11 cellular contexts compared by ENCODE assay signal in genomic region chr4:155906554-155907247, GRCh38. TPM values are rescaled to one million over a fixed set of nuclear protein-coding genes. Genes with fewer than 3 reads are reported as not detected.
DNase-seq lines count a peak whose midpoint lies in the region; ATAC-seq and TF ChIP-seq lines count a peak whose summit lies in the region.
"Had no signal": no experiment of that assay in that cellular context is flagged by ENCODE, and none has a peak within 500 bp of the region (broad histone marks: within the 10 kb centered on the region; RNA-seq: fewer than 3 reads in every experiment).

No MANE protein-coding gene starts in this region.

- no peaks in the 10 kb centered on the region for H3K27me3 ChIP-seq in SJCRH30

- H3K4me1 Mint-ChIP-seq in T-cell = no peaks in the 10 kb centered on the region
- no peaks in the 10 kb centered on the region for H3K4me1 Mint-ChIP-seq in activated T-helper 17 cell treated with anti-CD3 and anti-CD28 coated beads, Interleukin-2, amount 50 U/mL, for 72 hours

- H3K9me3 Mint-ChIP-seq in T-cell = no peaks in the 10 kb centered on the region
- no peaks in the 10 kb centered on the region for H3K9me3 Mint-ChIP-seq in activated T-helper 17 cell treated with anti-CD3 and anti-CD28 coated beads, Interleukin-2, amount 50 U/mL, for 72 hours
- H3K9me3 Mint-ChIP-seq: activated T-cell treated with anti-CD3 and anti-CD28 coated beads, Interleukin-2, amount 50 U/mL, for 4 hours had no signal

- no peak overlapping the region for H3K27ac Mint-ChIP-seq in T-cell
- H3K27ac Mint-ChIP-seq in activated T-helper 17 cell treated with anti-CD3 and anti-CD28 coated beads, Interleukin-2, amount 50 U/mL, for 72 hours = no peak overlapping the region

- H3K4me3 Mint-ChIP-seq in T-cell = no peak overlapping the region
- H3K4me3 Mint-ChIP-seq in activated T-helper 17 cell treated with anti-CD3 and anti-CD28 coated beads, Interleukin-2, amount 50 U/mL, for 72 hours = no peak overlapping the region
- H3K4me3 Mint-ChIP-seq: activated T-cell treated with anti-CD3 and anti-CD28 coated beads, Interleukin-2, amount 50 U/mL, for 4 hours had no signal

- 0 out of 2 replicates have a peak overlapping the region, but pooled peaks have one; percentile 12 for H3K27ac ChIP-seq in SJCRH30

- CTCF ChIA-PET in T-cell (lab: Charles Lee) = no interaction called here

- H3K27me3 Mint-ChIP-seq in T-cell = peaks cover 9 to 22% of the 10 kb centered on the region in 2 donors
- peaks cover 19% of the 10 kb centered on the region for H3K27me3 Mint-ChIP-seq in activated T-helper 17 cell treated with anti-CD3 and anti-CD28 coated beads, Interleukin-2, amount 50 U/mL, for 72 hours

- DNase-seq in AG09309 (ENCODE audit: low read depth) = peak; percentile 97
- peak; percentile 81 for DNase-seq in HT1080 (ENCODE audit: low read depth)
- peak; percentile 78 to 89 for DNase-seq in SJCRH30
- DNase-seq in glomerular visceral epithelial cell (ENCODE audit: extremely low spot score) = peak; percentile 84
- no peak for DNase-seq in T-cell
- no peak for DNase-seq in NAMALWA (ENCODE audit: low spot score)
- DNase-seq: activated T-cell treated with anti-CD3 and anti-CD28 coated beads, Interleukin-2, amount 50 U/mL, for 4 hours; DND-41; OCI-M1 had no signal

- H3K9me3 ChIP-seq in SJCRH30 (replicated peaks) = no peaks in the 10 kb centered on the region

- POLR2A ChIA-PET in T-cell (lab: Charles Lee) = interaction anchor here in 1 of 2 donors (0.6 kb wide), 1 partner anchor 33 kb away, joined by 3 read pairs; no protein-coding TSS in a partner anchor

- TF ChIP-seq CTCF in AG09309 (IDR thresholded peaks at IDR 0.05; ENCODE audit: control insufficient read depth, insufficient read depth, low read depth, low read length, missing control alignments) = no peak

- no peak for ATAC-seq in T-cell (replicated peaks in 1 of 4)
- ATAC-seq in activated T-helper 17 cell treated with anti-CD3 and anti-CD28 coated beads, Interleukin-2, amount 50 U/mL, for 72 hours (replicated peaks) = no peak
- ATAC-seq in GM19467 (IDR thresholded peaks at IDR 0.05; ENCODE audit: unreplicated experiment) = no peak
- ATAC-seq: activated T-cell treated with anti-CD3 and anti-CD28 coated beads, Interleukin-2, amount 50 U/mL, for 4 hours had no signal

- H3K4me3 ChIP-seq in AG09309 (ENCODE audit: control insufficient read depth, low read depth, low read length) = no peak overlapping the region
- no peak overlapping the region for H3K4me3 ChIP-seq in SJCRH30

- H3K36me3 Mint-ChIP-seq in T-cell = no peaks in the 10 kb centered on the region
- H3K36me3 Mint-ChIP-seq in activated T-helper 17 cell treated with anti-CD3 and anti-CD28 coated beads, Interleukin-2, amount 50 U/mL, for 72 hours (ENCODE audit: low read depth) = no peaks in the 10 kb centered on the region

- H3K36me3 ChIP-seq in SJCRH30 = no peaks in the 10 kb centered on the region

- peaks cover 14% of the 10 kb centered on the region for H3K4me1 ChIP-seq in SJCRH30

RNA-seq across cellular contexts. Expression of gene TDO2, which starts 3.2 kb away (rescaled TPM):
- 0.50 and 1.0 TPM in 2 replicates for total RNA-seq in HT1080 (2014; rRNA removed; shearing (Covaris generic))
- polyA plus RNA-seq in HT1080 (2015; cell fraction: cytosol; rRNA removed) = 0.43 and 1.3 TPM in 2 replicates
- polyA plus RNA-seq in HT1080 (2015; cell fraction: nucleus; rRNA removed) = 1.3 and 1.8 TPM in 2 replicates
- 0.23 and 0.26 TPM in 2 replicates for total RNA-seq in SJCRH30 (2014; rRNA removed; shearing (Covaris generic))
- under 1 TPM in 3 of 5 donors, not detected in 2; 0.16 to 0.58 (median 0.23) TPM for total RNA-seq in T-cell
- not detected for total RNA-seq in activated T-helper 17 cell treated with anti-CD3 and anti-CD28 coated beads, Interleukin-2, amount 50 U/mL, for 72 hours

RNA-seq across cellular contexts. Expression of gene ASIC5, which starts 40.6 kb away (rescaled TPM):
- not detected in 2 replicates for total RNA-seq in HT1080 (2014; rRNA removed; shearing (Covaris generic))
- polyA plus RNA-seq in HT1080 (2015; cell fraction: cytosol; rRNA removed) = not detected in 2 replicates
- not detected in 2 replicates for polyA plus RNA-seq in HT1080 (2015; cell fraction: nucleus; rRNA removed)
- not detected in 2 replicates for total RNA-seq in SJCRH30 (2014; rRNA removed; shearing (Covaris generic))
- total RNA-seq in T-cell = not detected
- total RNA-seq in activated T-helper 17 cell treated with anti-CD3 and anti-CD28 coated beads, Interleukin-2, amount 50 U/mL, for 72 hours = not detected
- total RNA-seq: activated T-cell treated with anti-CD3 and anti-CD28 coated beads, Interleukin-2, amount 50 U/mL, for 4 hours had no signal

RNA-seq across cellular contexts. Expression of gene CTSO, which starts 47.0 kb away (rescaled TPM):
- 0.53 and 1.1 TPM in 2 replicates for total RNA-seq in HT1080 (2014; rRNA removed; shearing (Covaris generic))
- 4.2 and 4.3 TPM in 2 replicates for polyA plus RNA-seq in HT1080 (2015; cell fraction: cytosol; rRNA removed)
- polyA plus RNA-seq in HT1080 (2015; cell fraction: nucleus; rRNA removed) = 3.3 and 3.8 TPM in 2 replicates
- total RNA-seq in SJCRH30 (2014; rRNA removed; shearing (Covaris generic)) = 0.14 and 0.23 TPM in 2 replicates
- total RNA-seq in T-cell = 10 to 100 TPM; 10.4 to 14.1 (median 10.5) TPM
- 1 to 10 TPM; 1.9 to 2.7 TPM for total RNA-seq in activated T-helper 17 cell treated with anti-CD3 and anti-CD28 coated beads, Interleukin-2, amount 50 U/mL, for 72 hours

Comparison
In these comparisons a context has a peak if more than half of its experiments do, and no peak if none do; other contexts are left out.
1. DNase-seq: peak in AG09309 (single experiment), HT1080 (single experiment), SJCRH30 (2 of 2) and glomerular visceral epithelial cell (single experiment); none in T-cell (0 of 34) and NAMALWA (single experiment).